18 cellular contexts compared by ENCODE assay signal in genomic region chr10:96619803-96620773, GRCh38. TPM values are rescaled to one million over a fixed set of nuclear protein-coding genes. Genes with fewer than 3 reads are reported as not detected.
DNase-seq lines count a peak whose midpoint lies in the region; ATAC-seq and TF ChIP-seq lines count a peak whose summit lies in the region.
"Had no signal": no experiment of that assay in that cellular context is flagged by ENCODE, and none has a peak within 500 bp of the region (broad histone marks: within the 10 kb centered on the region; RNA-seq: fewer than 3 reads in every experiment).

No MANE protein-coding gene starts in this region.

- no peak for TF ChIP-seq EP300 in stomach (IDR thresholded peaks at IDR 0.05)

- CTCF ChIA-PET in activated B cell treated with CpG ODN at 0.5 μM for 24 hours (lab: Charles Lee), result no interaction called here
- CTCF ChIA-PET in naive thymus-derived CD4-positive, alpha-beta T cell (lab: Charles Lee), result interaction anchor here (0.6 to 0.7 kb wide), 2 partner anchors 21 to 1112 kb away, joined by 3 to 4 read pairs; no protein-coding TSS in a partner anchor

- H3K27me3 Mint-ChIP-seq in activated B cell treated with CpG ODN at 0.5 μM for 24 hours, result no peaks in the 10 kb centered on the region
- no peaks in the 10 kb centered on the region for H3K27me3 Mint-ChIP-seq in naive thymus-derived CD4-positive, alpha-beta T cell
- H3K27me3 Mint-ChIP-seq: CD8-positive, alpha-beta memory T cell; naive B cell had no signal

- H3K4me1 ChIP-seq in left ventricle myocardium inferior, result peaks cover 46% of the 10 kb centered on the region
- peaks cover 35 to 86% (median 71%) of the 10 kb centered on the region in 4 donors for H3K4me1 ChIP-seq in stomach
- no peaks in the 10 kb centered on the region for H3K4me1 ChIP-seq in naive thymus-derived CD4-positive, alpha-beta T cell (ENCODE audit: control insufficient read depth in 2 of 2, insufficient read depth in 2 of 2, low read length in 2 of 2)

- DNase-seq in DMS79 treated with DMSO at 0.1 percent for 48 hours (lab: John Stamatoyannopoulos, UW) (peak; percentile 3), DMS79 (lab: John Stamatoyannopoulos, UW) (no peak), activated B cell treated with CpG ODN at 0.5 μM for 24 hours (no peak), left ventricle myocardium inferior (no peak), stomach (no peak), SIG-M5 (lab: John Stamatoyannopoulos, UW) (no peak)
- DNase-seq in activated CD8-positive, alpha-beta memory T cell treated with anti-CD3 and anti-CD28 coated beads for 24 hours, result no peak
- no peak for DNase-seq in naive thymus-derived CD4-positive, alpha-beta T cell
- DNase-seq: 8988T; activated CD4-positive, alpha-beta T cell treated with anti-CD3 and anti-CD28 coated beads, Interleukin-2, amount 50 U/mL, for 48 hours; CD8-positive, alpha-beta memory T cell; effector CD4-positive, alpha-beta T cell; islet precursor cell; naive B cell; NCI-H526 treated with DMSO at 0.1 percent for 48 hours had no signal

- H3K4me3 ChIP-seq in left ventricle myocardium inferior (no peak overlapping the region), stomach (no peak overlapping the region)
- no peak overlapping the region for H3K4me3 ChIP-seq in naive thymus-derived CD4-positive, alpha-beta T cell (ENCODE audit: low read length)
- H3K4me3 ChIP-seq: ascending aorta had no signal

- intact Hi-C loops in activated B cell treated with CpG ODN at 0.5 μM for 24 hours (cut with micrococcal nuclease), result no loop called here
- intact Hi-C loops in left ventricle myocardium inferior (cut with micrococcal nuclease), result no loop called here
- intact Hi-C loops in stomach (cut with DNase I; ENCODE audit: low total_unique reads), result no loop called here
- intact Hi-C loops in naive thymus-derived CD4-positive, alpha-beta T cell (cut with micrococcal nuclease), result no loop called here

- H3K9me3 ChIP-seq in left ventricle myocardium inferior (replicated peaks), result no peaks in the 10 kb centered on the region
- H3K9me3 ChIP-seq in stomach, result no peaks in the 10 kb centered on the region
- no peaks in the 10 kb centered on the region for H3K9me3 ChIP-seq in naive thymus-derived CD4-positive, alpha-beta T cell (ENCODE audit: control insufficient read depth in 2 of 3, low read length in 3 of 3)
- H3K9me3 ChIP-seq: ascending aorta had no signal

- H3K4me1 Mint-ChIP-seq in activated B cell treated with CpG ODN at 0.5 μM for 24 hours, result no peaks in the 10 kb centered on the region
- peaks cover 0 to 2% (median 0%) of the 10 kb centered on the region in 7 donors for H3K4me1 Mint-ChIP-seq in naive thymus-derived CD4-positive, alpha-beta T cell
- H3K4me1 Mint-ChIP-seq: CD8-positive, alpha-beta memory T cell had no signal

- no peaks in the 10 kb centered on the region for H3K36me3 ChIP-seq in left ventricle myocardium inferior
- H3K36me3 ChIP-seq in stomach, result peaks cover 0 to 29% (median 6%) of the 10 kb centered on the region in 4 donors
- peaks cover 0 to 3% (median 0%) of the 10 kb centered on the region in 3 experiments for H3K36me3 ChIP-seq in naive thymus-derived CD4-positive, alpha-beta T cell (ENCODE audit: control insufficient read depth in 2 of 3, insufficient read depth in 3 of 3, low read length in 3 of 3)
- H3K36me3 ChIP-seq: ascending aorta had no signal

- no peak overlapping the region for H3K4me3 Mint-ChIP-seq in activated B cell treated with CpG ODN at 0.5 μM for 24 hours
- no peak overlapping the region for H3K4me3 Mint-ChIP-seq in naive thymus-derived CD4-positive, alpha-beta T cell
- H3K4me3 Mint-ChIP-seq: CD8-positive, alpha-beta memory T cell; naive B cell had no signal

- no peak for ATAC-seq in activated B cell treated with CpG ODN at 0.5 μM for 24 hours (ENCODE audit: low read depth)
- ATAC-seq in naive thymus-derived CD4-positive, alpha-beta T cell, result no peak
- ATAC-seq: sciatic nerve had no signal

- POLR2A ChIA-PET in activated B cell treated with CpG ODN at 0.5 μM for 24 hours (lab: Charles Lee), result no interaction called here
- POLR2A ChIA-PET in naive thymus-derived CD4-positive, alpha-beta T cell (lab: Charles Lee), result no interaction called here

- H3K27ac ChIP-seq in left ventricle myocardium inferior (replicated peaks) (peak overlapping the region; percentile 93), stomach (peak overlapping the region; percentile 47 to 81 (median 80))
- no peak overlapping the region for H3K27ac ChIP-seq in naive thymus-derived CD4-positive, alpha-beta T cell (ENCODE audit: low read depth, low read length)
- H3K27ac ChIP-seq: ascending aorta, RWPE1 had no signal

- peak overlapping the region; percentile 59 for H3K27ac Mint-ChIP-seq in activated B cell treated with CpG ODN at 0.5 μM for 24 hours
- no peak overlapping the region for H3K27ac Mint-ChIP-seq in naive thymus-derived CD4-positive, alpha-beta T cell

- no peaks in the 10 kb centered on the region for H3K27me3 ChIP-seq in left ventricle myocardium inferior (ENCODE audit: low read depth)
- no peaks in the 10 kb centered on the region for H3K27me3 ChIP-seq in stomach
- H3K27me3 ChIP-seq in naive thymus-derived CD4-positive, alpha-beta T cell (ENCODE audit: control insufficient read depth in 2 of 2, insufficient read depth in 2 of 2, low read length in 2 of 2), result no peaks in the 10 kb centered on the region
- H3K27me3 ChIP-seq: ascending aorta had no signal

- TF ChIP-seq CTCF in activated B cell treated with CpG ODN at 0.5 μM for 24 hours (IDR thresholded peaks at IDR 0.05) (no peak), left ventricle myocardium inferior (IDR thresholded peaks at IDR 0.05; ENCODE audit: borderline replicate concordance) (no peak), stomach (IDR thresholded peaks at IDR 0.05) (no peak)

- peaks cover 95% of the 10 kb centered on the region for H3K36me3 Mint-ChIP-seq in activated B cell treated with CpG ODN at 0.5 μM for 24 hours (ENCODE audit: low read depth)
- no peaks in the 10 kb centered on the region for H3K36me3 Mint-ChIP-seq in naive thymus-derived CD4-positive, alpha-beta T cell

- no peaks in the 10 kb centered on the region for H3K9me3 Mint-ChIP-seq in activated B cell treated with CpG ODN at 0.5 μM for 24 hours
- no peaks in the 10 kb centered on the region for H3K9me3 Mint-ChIP-seq in naive thymus-derived CD4-positive, alpha-beta T cell
- H3K9me3 Mint-ChIP-seq: CD8-positive, alpha-beta memory T cell; naive B cell had no signal

- 48 to 67% (median 50%) methylated on average over 16 of the region's 16 CpGs for WGBS in stomach, 5 donors

- TF ChIP-seq POLR2A in stomach (IDR thresholded peaks at IDR 0.05), result no peak

RNA-seq across cellular contexts. Expression of gene TM9SF3, which starts 33.3 kb away (rescaled TPM):
- 61.7 and 62.7 TPM in 2 replicates for total RNA-seq in activated B cell treated with CpG ODN at 0.5 μM for 24 hours
- 61.3 TPM for total RNA-seq in left ventricle myocardium inferior
- total RNA-seq in stomach, result 100 to 1,000 TPM in 3 of 5 donors, 10 to 100 TPM in 2; 69.4 to 343 (median 122) TPM
- polyA plus RNA-seq in stomach, result 10 to 100 TPM; 28.6 to 33.6 (median 32.3) TPM
- 10 to 100 TPM; 76.7 to 94.0 (median 83.5) TPM for total RNA-seq in naive thymus-derived CD4-positive, alpha-beta T cell
- polyA plus RNA-seq in naive thymus-derived CD4-positive, alpha-beta T cell, result 10 to 100 TPM; 56.8 to 58.2 TPM
